In genomic region chr12:53917126-53917525, GRCh38 we compare ENCODE assay signal across 11 cellular contexts. TPM values are rescaled to one million over a fixed set of nuclear protein-coding genes. Genes with fewer than 3 reads are reported as not detected.
"Had no signal": no experiment of that assay in that cellular context is flagged by ENCODE, and none has a peak within 500 bp of the region (broad histone marks: within the 10 kb centered on the region; RNA-seq: fewer than 3 reads in every experiment).

No MANE protein-coding gene starts in this region.

- FAIRE-seq: HTR-8/SVneo, K562 had no signal

- H3K4me1 ChIP-seq: HAP-1 had no signal

- H3K27ac ChIP-seq: GM23248 had no signal

- H2AFZ ChIP-seq: GM23248 had no signal

- H3K36me3 ChIP-seq: HAP-1 had no signal

- H3K9me3 ChIP-seq: HAP-1 had no signal

- ATAC-seq: HCT116, K562 had no signal

- H3K4me3 ChIP-seq: GM23248, HAP-1, K562 had no signal

- DNase-seq: GM23248, GOT3, H7, KG1 had no signal

RNA-seq across cellular contexts. Expression of gene HOXC13, which starts 21.5 kb away (rescaled TPM):
- total RNA-seq: GM23248, H7 had no signal
- polyA plus RNA-seq: GM23248, IgD-negative memory B cell had no signal

RNA-seq across cellular contexts. Expression of gene HOXC12, which starts 37.6 kb away (rescaled TPM):
- total RNA-seq: GM23248, H4, H7 had no signal
- polyA plus RNA-seq: GM23248, IgD-negative memory B cell had no signal

RNA-seq across cellular contexts. Expression of gene HOXC11, which starts 55.8 kb away (rescaled TPM):
- total RNA-seq: GM23248, H7, HT-29, K562 had no signal
- polyA plus RNA-seq: GM23248, IgD-negative memory B cell, K562 had no signal

RNA-seq across cellular contexts. Expression of gene HOTAIR, which starts 57.6 kb away (rescaled TPM):
- total RNA-seq: GM23248, H7, K562 had no signal
- polyA plus RNA-seq: GM23248, IgD-negative memory B cell had no signal
